ENCODE assay signal across 15 cellular contexts in the genomic region with DNA sequence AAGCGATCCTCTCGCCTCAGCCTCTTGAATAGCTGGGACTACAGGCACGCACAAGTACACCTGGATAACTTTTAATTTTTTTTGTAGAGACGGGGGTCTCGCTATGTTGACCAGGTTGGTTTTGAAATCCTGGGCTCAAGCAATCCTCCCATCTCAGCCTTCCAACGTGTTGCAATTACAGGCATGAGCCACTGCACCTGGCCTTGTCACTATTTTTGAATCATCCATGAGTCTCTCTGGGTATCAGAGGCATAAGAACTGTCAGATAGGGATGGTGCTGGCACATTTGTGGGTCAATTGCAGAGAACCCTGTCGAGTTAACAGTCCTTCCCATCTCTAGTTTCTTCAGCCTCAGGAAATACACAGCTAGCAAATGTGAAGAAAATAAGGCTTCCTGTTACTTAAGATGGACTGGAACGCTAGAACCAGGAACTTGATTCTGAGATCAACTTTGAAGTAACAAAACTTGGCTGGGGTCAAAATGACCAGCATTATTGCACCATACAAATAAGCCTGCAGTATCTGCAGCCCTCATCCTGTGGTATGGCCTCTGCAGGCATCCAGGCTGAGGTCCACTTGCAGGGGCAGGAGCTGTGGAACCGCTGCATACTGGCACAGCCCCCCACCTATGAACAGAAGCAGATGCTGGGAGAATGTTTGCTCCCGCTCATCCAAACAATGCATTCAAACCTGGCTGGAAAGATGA.
DNase-seq lines count a peak whose midpoint lies in the region; ATAC-seq and TF ChIP-seq lines count a peak whose summit lies in the region.
"Had no signal": no experiment of that assay in that cellular context is flagged by ENCODE, and none has a peak within 500 bp of the region (broad histone marks: within the 10 kb centered on the region; RNA-seq: fewer than 3 reads in every experiment).

No MANE protein-coding gene starts in this region.

- no peak overlapping the region for H3K4me3 ChIP-seq in gastrocnemius medialis
- H3K4me3 ChIP-seq: coronary artery had no signal

- no peak overlapping the region for H3K4me3 Mint-ChIP-seq in MCF 10A (ENCODE audit: unreplicated experiment)
- H3K4me3 Mint-ChIP-seq: activated naive CD8-positive, alpha-beta T cell; brain; immature natural killer cell; memory B cell; natural killer cell treated with Interleukin-12 subunit alpha and Interleukin-12 subunit beta and Interleukin-15 and Interleukin-18, amount 100 ng/mL, for 72 hours; type B pancreatic cell had no signal

- in situ Hi-C loops in gastrocnemius medialis (cut with MboI; ENCODE audit: low sequenced_read_pairs in 4 of 4): loop anchor here (5.0 to 25.0 kb wide), 3 partner anchors 124 to 127 kb away; a partner anchor contains a TSS

- no peaks in the 10 kb centered on the region for H3K9me3 ChIP-seq in gastrocnemius medialis

- intact Hi-C loops in gastrocnemius medialis (cut with DNase I; ENCODE audit: low total_unique reads) (loop anchor here (1.0 kb wide), 4 partner anchors 12 to 200 kb away; no protein-coding TSS in a partner anchor), MCF 10A (cut with micrococcal nuclease) (loop anchor here (1.0 kb wide), 3 partner anchors 25 to 200 kb away; no protein-coding TSS in a partner anchor)

- H3K27ac Mint-ChIP-seq in MCF 10A (ENCODE audit: low read depth, unreplicated experiment): no peak overlapping the region
- H3K27ac Mint-ChIP-seq: activated naive CD8-positive, alpha-beta T cell; immature natural killer cell; memory B cell; natural killer cell treated with Interleukin-12 subunit alpha and Interleukin-12 subunit beta and Interleukin-15 and Interleukin-18, amount 100 ng/mL, for 72 hours; type B pancreatic cell had no signal

- H3K27me3 ChIP-seq in gastrocnemius medialis: no peaks in the 10 kb centered on the region

- peak; percentile 54 to 59 for ATAC-seq in gastrocnemius medialis

- no peaks in the 10 kb centered on the region for H3K9me3 Mint-ChIP-seq in MCF 10A (ENCODE audit: unreplicated experiment)
- H3K9me3 Mint-ChIP-seq: immature natural killer cell; natural killer cell treated with Interleukin-12 subunit alpha and Interleukin-12 subunit beta and Interleukin-15 and Interleukin-18, amount 100 ng/mL, for 72 hours; type B pancreatic cell had no signal

- POLR2A ChIA-PET in MCF 10A (lab: Yijun Ruan, JAX): interaction anchor here (0.7 to 3.9 kb wide), 7 partner anchors 11 to 213 kb away, joined by 3 to 72 read pairs (median 7); a partner anchor contains a TSS

- DNase-seq in DMS 273 (lab: John Stamatoyannopoulos, UW; ENCODE audit: unreplicated experiment) (peak; percentile 12), DMS 273 treated with DMSO at 0.1 percent for 48 hours (lab: John Stamatoyannopoulos, UW) (no peak), SHP77 (lab: John Stamatoyannopoulos, UW) (peak; percentile 25 to 36), fibroblast of peridontal ligament (ENCODE audit: extremely low read depth) (peak; percentile 44), gastrocnemius medialis (peak; percentile 45 to 74), HUDEP-2 (lab: John Stamatoyannopoulos, UW; ENCODE audit: unreplicated experiment in 76 of 76) (no peak), MCF 10A (ENCODE audit: unreplicated experiment) (no peak)
- DNase-seq in activated CD4-positive, alpha-beta T cell treated with anti-CD3 and anti-CD28 coated beads, Interleukin-2, amount 50 U/mL, for 1 hour: no peak

- peak overlapping the region; percentile 88 to 94 (median 90) for H3K27ac ChIP-seq in gastrocnemius medialis

- H3K4me1 Mint-ChIP-seq in MCF 10A (ENCODE audit: insufficient read depth, unreplicated experiment): peaks cover 6% of the 10 kb centered on the region
- H3K4me1 Mint-ChIP-seq: memory B cell had no signal

- H3K27me3 Mint-ChIP-seq in MCF 10A (ENCODE audit: insufficient read depth, unreplicated experiment): no peaks in the 10 kb centered on the region
- H3K27me3 Mint-ChIP-seq: activated naive CD8-positive, alpha-beta T cell; type B pancreatic cell had no signal

- TF ChIP-seq CTCF in gastrocnemius medialis (IDR thresholded peaks at IDR 0.05 in 4 of 5, conservative IDR thresholded peaks at IDR 0.05 in 1 of 5) (no peak), MCF 10A (IDR thresholded peaks at IDR 0.05; ENCODE audit: unreplicated experiment) (no peak)

- no peaks in the 10 kb centered on the region for H3K36me3 Mint-ChIP-seq in MCF 10A (ENCODE audit: insufficient read depth, unreplicated experiment)
- H3K36me3 Mint-ChIP-seq: activated naive CD8-positive, alpha-beta T cell; brain; immature natural killer cell; natural killer cell treated with Interleukin-12 subunit alpha and Interleukin-12 subunit beta and Interleukin-15 and Interleukin-18, amount 100 ng/mL, for 72 hours; type B pancreatic cell had no signal

- BruUV-seq in MCF 10A (replicated peaks; lab: Mats Ljungman, UMichigan): no TSS peak

- CTCF ChIA-PET in MCF 10A (lab: Yijun Ruan, JAX): interaction anchor here (0.6 to 4.9 kb wide), 46 partner anchors 9 to 787 kb away, joined by 3 to 98 read pairs (median 4); a partner anchor contains a TSS

- peaks cover 27 to 45% of the 10 kb centered on the region in 2 donors for H3K4me1 ChIP-seq in gastrocnemius medialis

- no peaks in the 10 kb centered on the region for H3K36me3 ChIP-seq in gastrocnemius medialis

- TF ChIP-seq POLR2A in gastrocnemius medialis (IDR thresholded peaks at IDR 0.05): peak in 1 of 2 donors; percentile 44

Comparison
In these comparisons a context has a peak if more than half of its experiments do, and no peak if none do; other contexts are left out.
1. DNase-seq: peak in DMS 273 (single experiment), SHP77 (2 of 2), fibroblast of peridontal ligament (single experiment) and gastrocnemius medialis (2 of 2); none in DMS 273 treated with DMSO at 0.1 percent for 48 hours (single experiment), activated CD4-positive, alpha-beta T cell treated with anti-CD3 and anti-CD28 coated beads, Interleukin-2, amount 50 U/mL, for 1 hour (single experiment), HUDEP-2 (0 of 76) and MCF 10A (single experiment).